ENCODE assay signal across 7 cellular contexts in genomic region chr21:43333301-43334062, GRCh38.
DNase-seq lines count a peak whose midpoint lies in the region; ATAC-seq, FAIRE-seq and TF ChIP-seq lines count a peak whose summit lies in the region.

No MANE protein-coding gene starts in this region.

- H3K27ac ChIP-seq in body of pancreas (peak overlapping the region; percentile 62 to 80 (median 70)), tibial artery (peak overlapping the region; percentile 23 to 72)

- no peaks in the 10 kb centered on the region for H3K27me3 ChIP-seq in body of pancreas
- H3K27me3 ChIP-seq in tibial artery: peaks cover 0 to 2% of the 10 kb centered on the region in 2 donors

- peaks cover 5% of the 10 kb centered on the region for H3K27me3 Mint-ChIP-seq in activated T-cell treated with anti-CD3 and anti-CD28 coated beads, Interleukin-2, amount 50 U/mL, for 4 hours (ENCODE audit: low read depth)
- H3K27me3 Mint-ChIP-seq in activated CD4-positive, alpha-beta memory T cell treated with anti-CD3 and anti-CD28 coated beads, Interleukin-2, amount 10 ng/mL, durations not matched to agents 7 days and 5 days: peaks cover 6% of the 10 kb centered on the region

- FAIRE-seq in HTR-8/SVneo (lab: Jason Lieb, UNC): peak; percentile 55

- 39 to 45% methylated on average over 33 to 35 of the region's 35 CpGs for WGBS in body of pancreas, 2 donors

- CTCF ChIA-PET in activated CD4-positive, alpha-beta memory T cell treated with anti-CD3 and anti-CD28 coated beads, Interleukin-2, amount 10 ng/mL, durations not matched to agents 7 days and 5 days (lab: Charles Lee): no interaction called here

- H3K27ac Mint-ChIP-seq in activated CD4-positive, alpha-beta memory T cell treated with anti-CD3 and anti-CD28 coated beads, Interleukin-2, amount 10 ng/mL, durations not matched to agents 7 days and 5 days: no peak overlapping the region

- no peak overlapping the region for H3K4me3 Mint-ChIP-seq in activated T-cell treated with anti-CD3 and anti-CD28 coated beads, Interleukin-2, amount 50 U/mL, for 4 hours
- no peak overlapping the region for H3K4me3 Mint-ChIP-seq in activated CD4-positive, alpha-beta memory T cell treated with anti-CD3 and anti-CD28 coated beads, Interleukin-2, amount 10 ng/mL, durations not matched to agents 7 days and 5 days

- H3K4me1 Mint-ChIP-seq in activated T-cell treated with anti-CD3 and anti-CD28 coated beads, Interleukin-2, amount 50 U/mL, for 4 hours (ENCODE audit: low read depth): peaks cover 2% of the 10 kb centered on the region
- H3K4me1 Mint-ChIP-seq in activated CD4-positive, alpha-beta memory T cell treated with anti-CD3 and anti-CD28 coated beads, Interleukin-2, amount 10 ng/mL, durations not matched to agents 7 days and 5 days: peaks cover 3% of the 10 kb centered on the region

- DNase-seq in HTR-8/SVneo (ENCODE audit: insufficient read length, low spot score) (peak; percentile 81), body of pancreas (peak; percentile 47 to 71 (median 60)), kidney glomerular epithelial cell (lab: John Stamatoyannopoulos, UW) (peak; percentile 84), tibial artery (no peak)
- no peak for DNase-seq in activated T-cell treated with anti-CD3 and anti-CD28 coated beads, Interleukin-2, amount 50 U/mL, for 4 hours
- no peak for DNase-seq in activated CD4-positive, CD25-positive, alpha-beta regulatory T cell treated with anti-CD3 and anti-CD28 coated beads, Interleukin-2, amount 50 U/mL, for 72 hours
- DNase-seq in activated CD4-positive, alpha-beta memory T cell treated with anti-CD3 and anti-CD28 coated beads, Interleukin-2, amount 10 ng/mL, durations not matched to agents 7 days and 5 days: no peak

- peaks cover 19% of the 10 kb centered on the region for H3K4me1 ChIP-seq in body of pancreas
- H3K4me1 ChIP-seq in tibial artery: peaks cover 0 to 28% (median 20%) of the 10 kb centered on the region in 4 donors

- TF ChIP-seq CTCF in body of pancreas (IDR thresholded peaks at IDR 0.05): no peak
- TF ChIP-seq CTCF in tibial artery (IDR thresholded peaks at IDR 0.05): no peak

- no peaks in the 10 kb centered on the region for H3K36me3 Mint-ChIP-seq in activated T-cell treated with anti-CD3 and anti-CD28 coated beads, Interleukin-2, amount 50 U/mL, for 4 hours (ENCODE audit: insufficient read depth)
- peaks cover 12% of the 10 kb centered on the region for H3K36me3 Mint-ChIP-seq in activated CD4-positive, alpha-beta memory T cell treated with anti-CD3 and anti-CD28 coated beads, Interleukin-2, amount 10 ng/mL, durations not matched to agents 7 days and 5 days (ENCODE audit: low read depth)

- intact Hi-C loops in body of pancreas (cut with DNase I) (no loop called here), tibial artery (cut with DNase I; ENCODE audit: low total_unique reads) (no loop called here)

- peak in 2 of 3 donors; percentile 16 to 56 for TF ChIP-seq POLR2A in body of pancreas (IDR thresholded peaks at IDR 0.05)

- no peaks in the 10 kb centered on the region for H3K9me3 ChIP-seq in body of pancreas
- no peaks in the 10 kb centered on the region for H3K9me3 ChIP-seq in tibial artery

- POLR2A ChIA-PET in activated CD4-positive, alpha-beta memory T cell treated with anti-CD3 and anti-CD28 coated beads, Interleukin-2, amount 10 ng/mL, durations not matched to agents 7 days and 5 days (lab: Charles Lee): no interaction called here

- ATAC-seq in body of pancreas: peak; percentile 79
- ATAC-seq in activated T-cell treated with anti-CD3 and anti-CD28 coated beads, Interleukin-2, amount 50 U/mL, for 4 hours: no peak

- no peaks in the 10 kb centered on the region for H3K9me3 Mint-ChIP-seq in activated T-cell treated with anti-CD3 and anti-CD28 coated beads, Interleukin-2, amount 50 U/mL, for 4 hours
- H3K9me3 Mint-ChIP-seq in activated CD4-positive, alpha-beta memory T cell treated with anti-CD3 and anti-CD28 coated beads, Interleukin-2, amount 10 ng/mL, durations not matched to agents 7 days and 5 days: peaks cover 16% of the 10 kb centered on the region

- H3K36me3 ChIP-seq in body of pancreas (replicated peaks in 1 of 2; ENCODE audit: insufficient read depth in 1 of 2, low read depth in 2 of 2) (no peaks in the 10 kb centered on the region), tibial artery (no peaks in the 10 kb centered on the region)

- H3K4me3 ChIP-seq in body of pancreas (no peak overlapping the region), tibial artery (peak overlapping the region in 1 of 2 donors; percentile 11)

Comparison
In these comparisons a context has a peak if more than half of its experiments do, and no peak if none do; other contexts are left out.
1. DNase-seq: peak in HTR-8/SVneo (single experiment), body of pancreas (4 of 4) and kidney glomerular epithelial cell (single experiment); none in tibial artery (0 of 2), activated T-cell treated with anti-CD3 and anti-CD28 coated beads, Interleukin-2, amount 50 U/mL, for 4 hours (single experiment), activated CD4-positive, CD25-positive, alpha-beta regulatory T cell treated with anti-CD3 and anti-CD28 coated beads, Interleukin-2, amount 50 U/mL, for 72 hours (single experiment) and activated CD4-positive, alpha-beta memory T cell treated with anti-CD3 and anti-CD28 coated beads, Interleukin-2, amount 10 ng/mL, durations not matched to agents 7 days and 5 days (single experiment).